Comparison of ENCODE assay signal across 10 cellular contexts in genomic region chr1:162070825-162071224, GRCh38. TPM values are rescaled to one million over a fixed set of nuclear protein-coding genes. Genes with fewer than 3 reads are reported as not detected.
A peak's percentile ranks its signal among the peaks of the same experiment; 100 is the strongest.
DNase-seq lines count a peak whose midpoint lies in the region; ATAC-seq and TF ChIP-seq lines count a peak whose summit lies in the region.
"Had no signal": no experiment of that assay in that cellular context is flagged by ENCODE, and none has a peak within 500 bp of the region (broad histone marks: within the 10 kb centered on the region; RNA-seq: fewer than 3 reads in every experiment).

No MANE protein-coding gene starts in this region.

- 8% methylated on average over 6 of the region's 7 CpGs for WGBS in right lobe of liver (ENCODE audit: insufficient coverage, low coverage, low lambda C conversion rate, missing lambda C conversion rate)
- 37 to 55% methylated on average over 7 of the region's 7 CpGs for WGBS in tibial nerve, 2 donors

- peak overlapping the region; percentile 56 to 75 (median 63) for H3K27ac Mint-ChIP-seq in brain
- H3K27ac Mint-ChIP-seq: stimulated activated naive B cell treated with anti-CD40 and anti-IgM and Interleukin-4, amounts not matched to agents 10 μg/mL and 1 μg/mL and 100 μg/mL, for 72 hours had no signal

- peak overlapping the region; percentile 79 for H3K4me3 Mint-ChIP-seq in activated T-cell treated with anti-CD3 and anti-CD28 coated beads, Interleukin-2, amount 50 U/mL, for 4 hours
- peak overlapping the region; percentile 84 to 92 (median 87) for H3K4me3 Mint-ChIP-seq in brain

- H3K4me3 ChIP-seq in right lobe of liver (peak overlapping the region; percentile 73 to 83 (median 74)), tibial nerve (peak overlapping the region; percentile 65 to 90 (median 73))

- TF ChIP-seq POLR2A in right lobe of liver (IDR thresholded peaks at IDR 0.05) = no peak
- TF ChIP-seq POLR2A in tibial nerve (IDR thresholded peaks at IDR 0.05) = no peak

- ATAC-seq in activated T-cell treated with anti-CD3 and anti-CD28 coated beads, Interleukin-2, amount 50 U/mL, for 4 hours = no peak
- ATAC-seq in right lobe of liver = peak in 3 of 4 donors; percentile 12 to 38 (median 37)
- no peak for ATAC-seq in HG03469 (IDR thresholded peaks at IDR 0.05; ENCODE audit: unreplicated experiment)

- no peaks in the 10 kb centered on the region for H3K36me3 Mint-ChIP-seq in activated T-cell treated with anti-CD3 and anti-CD28 coated beads, Interleukin-2, amount 50 U/mL, for 4 hours (ENCODE audit: insufficient read depth)
- peaks cover 21% of the 10 kb centered on the region for H3K36me3 Mint-ChIP-seq in brain
- H3K36me3 Mint-ChIP-seq: stimulated activated naive B cell treated with anti-CD40 and anti-IgM and Interleukin-4, amounts not matched to agents 10 μg/mL and 1 μg/mL and 100 μg/mL, for 72 hours had no signal

- intact Hi-C loops in right lobe of liver (cut with DNase I) = loop anchor here in 1 of 2 donors (10.0 kb wide), 1 partner anchor 54 kb away; no protein-coding TSS in a partner anchor

- H3K27ac ChIP-seq in right lobe of liver = peak overlapping the region in 2 of 3 donors; percentile 72 to 85
- H3K27ac ChIP-seq in tibial nerve = no peak overlapping the region

- no peaks in the 10 kb centered on the region for H3K27me3 ChIP-seq in right lobe of liver
- H3K27me3 ChIP-seq in tibial nerve = peaks cover 0 to 10% of the 10 kb centered on the region in 2 donors

- H3K4me1 ChIP-seq in right lobe of liver (peaks cover 0 to 31% (median 0%) of the 10 kb centered on the region in 4 donors), tibial nerve (peaks cover 0 to 36% (median 9%) of the 10 kb centered on the region in 4 donors)

- no peak for DNase-seq in activated T-cell treated with anti-CD3 and anti-CD28 coated beads, Interleukin-2, amount 50 U/mL, for 4 hours
- DNase-seq in activated T-cell treated with anti-CD3 and anti-CD28 coated beads for 4 hours (no peak), right lobe of liver (peak in 2 of 3 donors; percentile 40 to 52), tibial nerve (ENCODE audit: low spot score in 2 of 2) (no peak), NCI-H2171 (lab: John Stamatoyannopoulos, UW) (no peak), COLO829 (ENCODE audit: low spot score) (no peak)
- DNase-seq: KG1; stimulated activated naive B cell treated with anti-CD40 and anti-IgM and Interleukin-4, amounts not matched to agents 10 μg/mL and 1 μg/mL and 100 μg/mL, for 72 hours had no signal

- H3K4me1 Mint-ChIP-seq in activated T-cell treated with anti-CD3 and anti-CD28 coated beads, Interleukin-2, amount 50 U/mL, for 4 hours (ENCODE audit: low read depth) = peaks cover 5% of the 10 kb centered on the region
- peaks cover 35% of the 10 kb centered on the region for H3K4me1 Mint-ChIP-seq in brain

- no peaks in the 10 kb centered on the region for H3K9me3 Mint-ChIP-seq in activated T-cell treated with anti-CD3 and anti-CD28 coated beads, Interleukin-2, amount 50 U/mL, for 4 hours
- peaks cover 0 to 10% (median 0%) of the 10 kb centered on the region in 5 experiments for H3K9me3 Mint-ChIP-seq in brain
- H3K9me3 Mint-ChIP-seq: stimulated activated naive B cell treated with anti-CD40 and anti-IgM and Interleukin-4, amounts not matched to agents 10 μg/mL and 1 μg/mL and 100 μg/mL, for 72 hours had no signal

- H3K27me3 Mint-ChIP-seq in activated T-cell treated with anti-CD3 and anti-CD28 coated beads, Interleukin-2, amount 50 U/mL, for 4 hours (ENCODE audit: low read depth) = peaks cover 62% of the 10 kb centered on the region
- peaks cover 10% of the 10 kb centered on the region for H3K27me3 Mint-ChIP-seq in brain

- no peaks in the 10 kb centered on the region for H3K36me3 ChIP-seq in right lobe of liver
- peaks cover 0 to 9% (median 0%) of the 10 kb centered on the region in 3 donors for H3K36me3 ChIP-seq in tibial nerve

- TF ChIP-seq EP300 in tibial nerve (IDR thresholded peaks at IDR 0.05) = no peak

- H3K9me3 ChIP-seq in right lobe of liver = no peaks in the 10 kb centered on the region
- peaks cover 0 to 10% (median 0%) of the 10 kb centered on the region in 4 donors for H3K9me3 ChIP-seq in tibial nerve

- TF ChIP-seq CTCF in brain (conservative IDR thresholded peaks at IDR 0.05) (no peak), right lobe of liver (IDR thresholded peaks at IDR 0.05) (no peak), tibial nerve (IDR thresholded peaks at IDR 0.05) (no peak)

RNA-seq across cellular contexts. Expression of gene NOS1AP, which starts 1.3 kb away (rescaled TPM):
- total RNA-seq in activated T-cell treated with anti-CD3 and anti-CD28 coated beads, Interleukin-2, amount 50 U/mL, for 4 hours = under 1 TPM; 0.05 to 0.37 (median 0.13) TPM
- polyA plus RNA-seq in brain (ENCODE audit: insufficient read depth, low read depth, low replicate concordance) = 4.9 TPM
- total RNA-seq in right lobe of liver = 10 to 100 TPM in 3 of 6 experiments, 1 to 10 TPM in 3; 4.7 to 24.8 (median 11.6) TPM
- total RNA-seq in tibial nerve = 10 to 100 TPM in 1 of 4 donors, 1 to 10 TPM in 3; 2.7 to 11.2 (median 5.3) TPM

RNA-seq across cellular contexts. Expression of gene OLFML2B, which starts 47.2 kb away (rescaled TPM):
- 1 to 10 TPM; 1.3 to 2.0 (median 1.5) TPM for total RNA-seq in activated T-cell treated with anti-CD3 and anti-CD28 coated beads, Interleukin-2, amount 50 U/mL, for 4 hours
- 3.4 TPM for polyA plus RNA-seq in brain (ENCODE audit: insufficient read depth, low read depth, low replicate concordance)
- total RNA-seq in right lobe of liver = 1 to 10 TPM in 3 of 6 experiments, under 1 TPM in 3; 0.37 to 2.1 (median 1.3) TPM
- total RNA-seq in tibial nerve = 10 to 100 TPM; 18.6 to 42.3 (median 20.9) TPM

Comparison
In these comparisons a context has a peak if more than half of its experiments do, and no peak if none do; other contexts are left out.
1. ATAC-seq: peak in right lobe of liver (3 of 4); none in activated T-cell treated with anti-CD3 and anti-CD28 coated beads, Interleukin-2, amount 50 U/mL, for 4 hours (0 of 2) and HG03469 (single experiment).
2. DNase-seq: peak in right lobe of liver (2 of 3); none in activated T-cell treated with anti-CD3 and anti-CD28 coated beads, Interleukin-2, amount 50 U/mL, for 4 hours (single experiment), activated T-cell treated with anti-CD3 and anti-CD28 coated beads for 4 hours (single experiment), tibial nerve (0 of 2), NCI-H2171 (single experiment) and COLO829 (single experiment).
3. H3K27ac ChIP-seq: peak in right lobe of liver (2 of 3); none in tibial nerve (0 of 4).
4. RNA of gene OLFML2B, which starts 47.2 kb away (total RNA-seq): 18.6 to 42.3 TPM in tibial nerve; 0.37 to 2.1 TPM in right lobe of liver and 1.3 to 2.0 TPM in activated T-cell treated with anti-CD3 and anti-CD28 coated beads, Interleukin-2, amount 50 U/mL, for 4 hours; every median in the first group is over 4 times any median in the second.